ENCODE assay signal across 7 cellular contexts in genomic region chr1:167630568-167631385, GRCh38. TPM values are rescaled to one million over a fixed set of nuclear protein-coding genes. Genes with fewer than 3 reads are reported as not detected.
A peak's percentile ranks its signal among the peaks of the same experiment; 100 is the strongest.
DNase-seq lines count a peak whose midpoint lies in the region; ATAC-seq and TF ChIP-seq lines count a peak whose summit lies in the region.

No MANE protein-coding gene starts in this region.

- peaks cover 83% of the 10 kb centered on the region for H3K4me1 ChIP-seq in OCI-LY7 (ENCODE audit: insufficient read depth, low read length, poor library complexity, severe bottlenecking)
- peaks cover 14% of the 10 kb centered on the region for H3K4me1 ChIP-seq in ectodermal cell (ENCODE audit: control insufficient read depth, insufficient read depth, low read length)

- CTCF ChIA-PET in OCI-LY7 (lab: Charles Lee; ENCODE audit: unreplicated experiment): interaction anchor here (0.6 to 1.2 kb wide), 2 partner anchors 11 to 66 kb away, joined by 3 to 9 read pairs; no protein-coding TSS in a partner anchor

- no TSS peak for BruUV-seq in OCI-LY7 (replicated peaks; lab: Mats Ljungman, UMichigan)

- peak; percentile 49 for TF ChIP-seq POLR2A in GM19099 (IDR thresholded peaks at IDR 0.05; ENCODE audit: extremely low read depth, insufficient read length, low read depth)

- H3K4me2 ChIP-seq in OCI-LY7 (ENCODE audit: low read length): peak overlapping the region; percentile 74

- H3K27ac ChIP-seq in OCI-LY7 (ENCODE audit: low read depth, low read length, poor library complexity, severe bottlenecking) (peak overlapping the region; percentile 99), ectodermal cell (ENCODE audit: insufficient read depth, low read depth, low read length, poor library complexity, severe bottlenecking) (no peak overlapping the region)

- H3K9me3 Mint-ChIP-seq in naive B cell: peaks cover 0 to 4% (median 0%) of the 10 kb centered on the region in 7 donors

- no peak for TF ChIP-seq CTCF in OCI-LY7 (conservative IDR thresholded peaks at IDR 0.05; ENCODE audit: low read length)

- peak overlapping the region; percentile 84 to 99 (median 98) for H3K27ac Mint-ChIP-seq in naive B cell

- no peaks in the 10 kb centered on the region for H4K20me1 ChIP-seq in OCI-LY7 (ENCODE audit: insufficient read depth, low read length)

- intact Hi-C loops in OCI-LY7 (cut with micrococcal nuclease; ENCODE audit: unreplicated experiment): loop anchor here (1.0 kb wide), 1 partner anchor 58 kb away; no protein-coding TSS in a partner anchor

- peak overlapping the region; percentile 89 to 99 (median 96) for H3K4me3 Mint-ChIP-seq in naive B cell

- POLR2A ChIA-PET in OCI-LY7 (lab: Charles Lee): interaction anchor here (0.7 to 11.9 kb wide), 9 partner anchors 8 to 83 kb away, joined by 3 to 250 read pairs (median 10); no protein-coding TSS in a partner anchor

- no peaks in the 10 kb centered on the region for H3K9me2 ChIP-seq in OCI-LY7 (ENCODE audit: insufficient read depth, low read length)

- DNase-seq in OCI-LY7 (ENCODE audit: low spot score) (peak; percentile 42), naive B cell (peak; percentile 74), GM03348 (ENCODE audit: low spot score) (no peak), NCI-H2107 treated with DMSO at 0.1 percent for 48 hours (lab: John Stamatoyannopoulos, UW; ENCODE audit: unreplicated experiment) (no peak)

- H2AFZ ChIP-seq in OCI-LY7 (ENCODE audit: low read length): no peak overlapping the region

- no peaks in the 10 kb centered on the region for H3K27me3 Mint-ChIP-seq in naive B cell

- H3K36me3 Mint-ChIP-seq in naive B cell: peaks cover 13 to 25% of the 10 kb centered on the region in 2 donors

- H3K9me3 ChIP-seq in OCI-LY7 (ENCODE audit: low read length): peaks cover 2% of the 10 kb centered on the region
- no peaks in the 10 kb centered on the region for H3K9me3 ChIP-seq in ectodermal cell (ENCODE audit: control insufficient read depth, low read length)

- H3K4me1 Mint-ChIP-seq in naive B cell: peaks cover 71 to 83% (median 78%) of the 10 kb centered on the region in 3 donors

- H3K4me3 ChIP-seq in OCI-LY7 (ENCODE audit: low read depth, low read length, poor library complexity, severe bottlenecking): peak overlapping the region; percentile 93
- H3K4me3 ChIP-seq in ectodermal cell (ENCODE audit: insufficient read depth, low read depth, low read length): peak overlapping the region; percentile 47

- peaks cover 70% of the 10 kb centered on the region for H3K79me2 ChIP-seq in OCI-LY7 (ENCODE audit: insufficient read depth, low read depth, low read length)

- H3K36me3 ChIP-seq in OCI-LY7 (ENCODE audit: insufficient read depth, low read length) (peaks cover 57% of the 10 kb centered on the region), ectodermal cell (ENCODE audit: control insufficient read depth, insufficient read depth, low read length) (no peaks in the 10 kb centered on the region)

- peaks cover 58% of the 10 kb centered on the region for H3K27me3 ChIP-seq in ectodermal cell (ENCODE audit: control insufficient read depth, insufficient read depth, low read length, poor library complexity, severe bottlenecking)

- WGBS in ectodermal cell, 2 experiments: 40 to 44% methylated on average over 16 of the region's 16 CpGs

- ATAC-seq in naive B cell (ENCODE audit: low read depth in 2 of 2) (peak; percentile 56 to 66), HG03460 (IDR thresholded peaks at IDR 0.05; ENCODE audit: unreplicated experiment) (no peak)

RNA-seq across cellular contexts. Expression of gene RCSD1, which starts 0.7 kb away (rescaled TPM):
- 164 and 186 TPM in 2 replicates for total RNA-seq in OCI-LY7 (2014; rRNA removed; shearing (Covaris generic))
- total RNA-seq in OCI-LY7 (2022): 161 and 180 TPM in 2 replicates
- 0.89 TPM for polyA plus RNA-seq in ectodermal cell (2013, experiment 1 of 4)
- 0.69 TPM for polyA plus RNA-seq in ectodermal cell (2013, experiment 2 of 4)
- 0.59 TPM for polyA plus RNA-seq in ectodermal cell (2013, experiment 3 of 4)
- polyA plus RNA-seq in ectodermal cell (2013, experiment 4 of 4): 1.2 TPM
- 100 to 1,000 TPM; 273 to 418 (median 333) TPM for polyA plus RNA-seq in naive B cell (ENCODE audit: low read depth in 6 of 6)

Comparison
In these comparisons a context has a peak if more than half of its experiments do, and no peak if none do; other contexts are left out.
1. DNase-seq: peak in OCI-LY7 (single experiment) and naive B cell (single experiment); none in GM03348 (single experiment) and NCI-H2107 treated with DMSO at 0.1 percent for 48 hours (single experiment).